23 cellular contexts compared by ENCODE assay signal in genomic region chr3:188149587-188149986, GRCh38.
"Had no signal": no experiment of that assay in that cellular context is flagged by ENCODE, and none has a peak within 500 bp of the region (broad histone marks: within the 10 kb centered on the region; RNA-seq: fewer than 3 reads in every experiment).

No MANE protein-coding gene starts in this region.

- DNase-seq: hippocampal formation; immature natural killer cell; kidney; left colon; left lung; lower lobe of right lung; midbrain; mucosa of descending colon; naive thymus-derived CD4-positive, alpha-beta T cell; ovary; right lobe of liver; stimulated activated CD4-positive, alpha-beta T cell treated with anti-CD3 and anti-CD28 coated beads, Interleukin-1b, Interleukin-23, amount 100 ng/mL, for 48 hours; stimulated activated CD4-positive, alpha-beta T cell treated with anti-CD3 and anti-CD28 coated beads, Interleukin-2, amount 100 ng/mL, for 48 hours; stimulated activated CD4-positive, alpha-beta T cell treated with anti-CD3 and anti-CD28 coated beads, Interleukin-4, amount 100 ng/mL, for 4 hours; stimulated activated CD8-positive, alpha-beta memory T cell treated with anti-CD3 and anti-CD28 coated beads, Interleukin-4, amount 100 ng/mL, for 48 hours; stimulated activated naive CD4-positive, alpha-beta T cell treated with Interleukin-2 at 50 U/mL for 16 hours; stimulated activated naive CD8-positive, alpha-beta T cell treated with anti-CD3 and anti-CD28 coated beads, Interleukin-15, amount 100 ng/mL, for 72 hours; transverse colon had no signal

- H3K36me3 ChIP-seq: left lung, lower lobe of right lung, ovary, right atrium auricular region, right lobe of liver, thyroid gland, transverse colon, upper lobe of left lung, vagina had no signal

- H3K27ac ChIP-seq: left lung, lower lobe of right lung, ovary, right atrium auricular region, right lobe of liver, thyroid gland, transverse colon, upper lobe of left lung, vagina had no signal

- H3K27me3 ChIP-seq: left lung, ovary, right atrium auricular region, right lobe of liver, thyroid gland, transverse colon, upper lobe of left lung, vagina had no signal

- H3K9me3 ChIP-seq: left lung, lower lobe of right lung, mucosa of descending colon, ovary, right atrium auricular region, right lobe of liver, thyroid gland, transverse colon, upper lobe of left lung, vagina had no signal

- H3K4me2 ChIP-seq: smooth muscle cell had no signal

- H3K4me3 ChIP-seq: left lung, lower lobe of right lung, mucosa of descending colon, ovary, right atrium auricular region, right lobe of liver, smooth muscle cell, thyroid gland, transverse colon, upper lobe of left lung, vagina had no signal
